Comparison of ENCODE assay signal across 19 cellular contexts in the genomic region with DNA sequence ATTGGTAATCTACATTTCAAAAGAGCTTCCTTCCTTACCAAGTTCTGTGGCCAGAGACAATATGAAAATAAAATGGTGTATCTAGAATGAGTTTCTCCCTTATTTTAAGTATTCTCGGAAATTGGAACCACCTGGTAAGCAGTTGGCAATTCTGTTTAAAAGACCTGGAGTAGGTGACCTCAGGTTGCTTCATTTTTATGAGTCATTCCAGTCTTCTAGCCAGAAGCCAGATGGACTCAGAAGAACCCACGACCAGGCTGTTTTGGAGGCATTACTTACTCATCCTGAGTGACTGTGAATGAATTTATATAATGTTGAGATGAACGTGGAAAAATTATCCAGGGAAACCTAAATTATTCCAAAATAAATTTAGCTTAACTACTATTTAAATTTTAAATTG. TPM values are rescaled to one million over a fixed set of nuclear protein-coding genes. Genes with fewer than 3 reads are reported as not detected.
DNase-seq lines count a peak whose midpoint lies in the region; ATAC-seq and TF ChIP-seq lines count a peak whose summit lies in the region.
"Had no signal": no experiment of that assay in that cellular context is flagged by ENCODE, and none has a peak within 500 bp of the region (broad histone marks: within the 10 kb centered on the region; RNA-seq: fewer than 3 reads in every experiment).

No MANE protein-coding gene starts in this region.

- in situ Hi-C loops in brain microvascular endothelial cell (cut with HindIII; ENCODE audit: low pct_ligation_motif_present, low sequenced_read_pairs), result no loop called here

- H3K79me1 ChIP-seq in mesenchymal stem cell (replicated peaks; ENCODE audit: low read length, poor library complexity, severe bottlenecking), result no peaks in the 10 kb centered on the region

- H3K9ac ChIP-seq in mesenchymal stem cell (ENCODE audit: low read length), result no peak overlapping the region
- H3K9ac ChIP-seq in smooth muscle cell (ENCODE audit: low read depth), result no peak overlapping the region

- H2BK120ac ChIP-seq in mesenchymal stem cell (ENCODE audit: low read depth, low read length), result no peak overlapping the region

- DNase-seq in Daoy (ENCODE audit: low read depth), result peak; percentile 23
- DNase-seq in M059J (ENCODE audit: low read depth), result peak; percentile 44
- DNase-seq in brain microvascular endothelial cell, result peak; percentile 14
- DNase-seq in mesenchymal stem cell, result peak; percentile 23
- DNase-seq in activated T-helper 1 cell treated with anti-CD3 and anti-CD28 coated beads, Interleukin-12 subunit alpha, Interleukin-12 subunit beta, Interleukin-2, Interleukin-4 antibody, amounts not matched to agents 30 ng/mL and 10 ng/mL and 1 ng/mL, durations not matched to agents 14 hours and 24 hours and 36 hours (ENCODE audit: low spot score), result no peak
- DNase-seq in smooth muscle cell (lab: John Stamatoyannopoulos, UW; ENCODE audit: unreplicated experiment), result no peak
- no peak for DNase-seq in nephron progenitor cell
- no peak for DNase-seq in heart right ventricle
- DNase-seq: C1 segment of cervical spinal cord; DMS79; H7; KBM-7; kidney; NCI-H1694; NCI-H524 treated with DMSO at 0.1 percent for 48 hours; PC-9; small intestine; stimulated activated naive CD8-positive, alpha-beta T cell treated with anti-CD3 and anti-CD28 coated beads, Interleukin-15, Interleukin-2, amounts not matched to agents 100 U/mL and 50 U/mL, for 24 hours; uterus had no signal

- no peak overlapping the region for H4K91ac ChIP-seq in mesenchymal stem cell (ENCODE audit: low read length)

- no peak overlapping the region for H4K8ac ChIP-seq in mesenchymal stem cell (ENCODE audit: low read length)

- peaks cover 10% of the 10 kb centered on the region for H3K27me3 Mint-ChIP-seq in activated T-helper 1 cell treated with anti-CD3 and anti-CD28 coated beads, Interleukin-12 subunit alpha, Interleukin-12 subunit beta, Interleukin-2, Interleukin-4 antibody, amounts not matched to agents 30 ng/mL and 10 ng/mL and 1 ng/mL, durations not matched to agents 14 hours and 24 hours and 36 hours (ENCODE audit: insufficient read depth)
- peaks cover 4% of the 10 kb centered on the region for H3K27me3 Mint-ChIP-seq in nephron progenitor cell (ENCODE audit: low read depth, poor library complexity)

- H3K9me3 ChIP-seq in mesenchymal stem cell (ENCODE audit: control insufficient read depth, low read length) (no peaks in the 10 kb centered on the region), smooth muscle cell (replicated peaks; ENCODE audit: low read depth) (no peaks in the 10 kb centered on the region), heart right ventricle (no peaks in the 10 kb centered on the region)
- H3K9me3 ChIP-seq: uterus had no signal

- no peaks in the 10 kb centered on the region for H3K9me3 Mint-ChIP-seq in activated T-helper 1 cell treated with anti-CD3 and anti-CD28 coated beads, Interleukin-12 subunit alpha, Interleukin-12 subunit beta, Interleukin-2, Interleukin-4 antibody, amounts not matched to agents 30 ng/mL and 10 ng/mL and 1 ng/mL, durations not matched to agents 14 hours and 24 hours and 36 hours
- no peaks in the 10 kb centered on the region for H3K9me3 Mint-ChIP-seq in nephron progenitor cell

- no peak overlapping the region for H2AK5ac ChIP-seq in mesenchymal stem cell (ENCODE audit: low read length, severe bottlenecking)

- no peak overlapping the region for H3K4ac ChIP-seq in mesenchymal stem cell (ENCODE audit: low read depth in 1 of 2, low read length in 2 of 2)

- intact Hi-C loops in activated T-helper 1 cell treated with anti-CD3 and anti-CD28 coated beads, Interleukin-12 subunit alpha, Interleukin-12 subunit beta, Interleukin-2, Interleukin-4 antibody, amounts not matched to agents 30 ng/mL and 10 ng/mL and 1 ng/mL, durations not matched to agents 14 hours and 24 hours and 36 hours (cut with micrococcal nuclease), result no loop called here
- intact Hi-C loops in heart right ventricle (cut with DNase I), result no loop called here

- H3K79me2 ChIP-seq in smooth muscle cell (ENCODE audit: low read depth), result no peaks in the 10 kb centered on the region

- no peak for TF ChIP-seq CTCF in brain microvascular endothelial cell (IDR thresholded peaks at IDR 0.05; ENCODE audit: low read depth, low read length, missing control alignments)
- no peak for TF ChIP-seq CTCF in smooth muscle cell (IDR thresholded peaks at IDR 0.05; ENCODE audit: borderline replicate concordance, insufficient read depth, poor library complexity, severe bottlenecking)
- no peak for TF ChIP-seq CTCF in nephron progenitor cell (IDR thresholded peaks at IDR 0.05)
- TF ChIP-seq CTCF in heart right ventricle (IDR thresholded peaks at IDR 0.05), result no peak

- H3F3A ChIP-seq in smooth muscle cell (ENCODE audit: low read depth), result no peaks in the 10 kb centered on the region

- H3K27ac Mint-ChIP-seq in activated T-helper 1 cell treated with anti-CD3 and anti-CD28 coated beads, Interleukin-12 subunit alpha, Interleukin-12 subunit beta, Interleukin-2, Interleukin-4 antibody, amounts not matched to agents 30 ng/mL and 10 ng/mL and 1 ng/mL, durations not matched to agents 14 hours and 24 hours and 36 hours, result no peak overlapping the region
- H3K27ac Mint-ChIP-seq in nephron progenitor cell, result no peak overlapping the region

- no peak overlapping the region for H3K14ac ChIP-seq in mesenchymal stem cell (ENCODE audit: low read length in 2 of 2)

- H3K4me1 ChIP-seq in mesenchymal stem cell (ENCODE audit: control insufficient read depth, insufficient read depth, low read depth, low read length) (no peaks in the 10 kb centered on the region), smooth muscle cell (ENCODE audit: low read depth) (no peaks in the 10 kb centered on the region), heart right ventricle (no peaks in the 10 kb centered on the region)
- H3K4me1 ChIP-seq: uterus had no signal

- no peaks in the 10 kb centered on the region for H4K20me1 ChIP-seq in smooth muscle cell (ENCODE audit: low read depth)

- no peak overlapping the region for H2BK12ac ChIP-seq in mesenchymal stem cell (ENCODE audit: low read length in 2 of 2)

- no peaks in the 10 kb centered on the region for H3K36me3 Mint-ChIP-seq in activated T-helper 1 cell treated with anti-CD3 and anti-CD28 coated beads, Interleukin-12 subunit alpha, Interleukin-12 subunit beta, Interleukin-2, Interleukin-4 antibody, amounts not matched to agents 30 ng/mL and 10 ng/mL and 1 ng/mL, durations not matched to agents 14 hours and 24 hours and 36 hours (ENCODE audit: low read depth)
- H3K36me3 Mint-ChIP-seq in nephron progenitor cell (ENCODE audit: low read depth), result no peaks in the 10 kb centered on the region

- H3K4me1 Mint-ChIP-seq in activated T-helper 1 cell treated with anti-CD3 and anti-CD28 coated beads, Interleukin-12 subunit alpha, Interleukin-12 subunit beta, Interleukin-2, Interleukin-4 antibody, amounts not matched to agents 30 ng/mL and 10 ng/mL and 1 ng/mL, durations not matched to agents 14 hours and 24 hours and 36 hours (ENCODE audit: low read depth), result no peaks in the 10 kb centered on the region
- H3K4me1 Mint-ChIP-seq in nephron progenitor cell, result no peaks in the 10 kb centered on the region

- H2AFZ ChIP-seq in mesenchymal stem cell (ENCODE audit: low read depth, low read length) (no peak overlapping the region), smooth muscle cell (ENCODE audit: low read depth) (no peak overlapping the region)
- H2AFZ ChIP-seq: PC-9 had no signal

- H3K4me3 ChIP-seq in brain microvascular endothelial cell (ENCODE audit: low read depth, low read length) (no peak overlapping the region), mesenchymal stem cell (ENCODE audit: insufficient read depth in 1 of 2, low read depth in 1 of 2, low read length in 2 of 2) (no peak overlapping the region), smooth muscle cell (no peak overlapping the region), heart right ventricle (no peak overlapping the region)
- H3K4me3 ChIP-seq: PC-9, uterus had no signal

- no peak overlapping the region for H3K4me3 Mint-ChIP-seq in activated T-helper 1 cell treated with anti-CD3 and anti-CD28 coated beads, Interleukin-12 subunit alpha, Interleukin-12 subunit beta, Interleukin-2, Interleukin-4 antibody, amounts not matched to agents 30 ng/mL and 10 ng/mL and 1 ng/mL, durations not matched to agents 14 hours and 24 hours and 36 hours
- H3K4me3 Mint-ChIP-seq in nephron progenitor cell, result no peak overlapping the region

- WGBS in mesenchymal stem cell, result 90% methylated on average over 1 of the region's 3 CpGs
- 68% methylated on average over 3 of the region's 3 CpGs for WGBS in smooth muscle cell (ENCODE audit: low lambda C conversion rate)
- 78 to 85% methylated on average over 3 of the region's 3 CpGs for WGBS in heart right ventricle, 2 donors

- H3K23ac ChIP-seq in mesenchymal stem cell (ENCODE audit: low read length in 2 of 2), result no peak overlapping the region

- no peak for ATAC-seq in heart right ventricle
- ATAC-seq: stimulated activated naive CD8-positive, alpha-beta T cell treated with anti-CD3 and anti-CD28 coated beads, Interleukin-15, Interleukin-2, amounts not matched to agents 100 U/mL and 50 U/mL, for 24 hours had no signal

- no peak overlapping the region for H2BK15ac ChIP-seq in mesenchymal stem cell (ENCODE audit: low read depth, poor library complexity, severe bottlenecking)

- H3K36me3 ChIP-seq in brain microvascular endothelial cell (replicated peaks) (no peaks in the 10 kb centered on the region), mesenchymal stem cell (ENCODE audit: control insufficient read depth in 1 of 2, insufficient read depth in 2 of 2, low read depth in 1 of 2, low read length in 2 of 2) (no peaks in the 10 kb centered on the region), smooth muscle cell (ENCODE audit: low read depth) (no peaks in the 10 kb centered on the region), heart right ventricle (no peaks in the 10 kb centered on the region)
- H3K36me3 ChIP-seq: uterus had no signal

- H3K27ac ChIP-seq in brain microvascular endothelial cell (no peak overlapping the region), mesenchymal stem cell (ENCODE audit: low read length, poor library complexity, severe bottlenecking) (no peak overlapping the region), smooth muscle cell (ENCODE audit: low read depth) (no peak overlapping the region), heart right ventricle (no peak overlapping the region)
- H3K27ac ChIP-seq: PC-9, uterus had no signal

- H3K4me2 ChIP-seq in mesenchymal stem cell (ENCODE audit: low read length, poor library complexity, severe bottlenecking), result no peak overlapping the region
- no peak overlapping the region for H3K4me2 ChIP-seq in smooth muscle cell
- H3K4me2 ChIP-seq: PC-9 had no signal

- H3K27me3 ChIP-seq in brain microvascular endothelial cell (replicated peaks) (no peaks in the 10 kb centered on the region), mesenchymal stem cell (ENCODE audit: control insufficient read depth in 1 of 2, insufficient read depth in 1 of 2, low read length in 2 of 2) (no peaks in the 10 kb centered on the region), smooth muscle cell (ENCODE audit: low read depth) (peaks cover 29% of the 10 kb centered on the region), heart right ventricle (peaks cover 0 to 18% (median 9%) of the 10 kb centered on the region in 7 donors)
- H3K27me3 ChIP-seq: uterus had no signal

- no peak overlapping the region for H3K18ac ChIP-seq in mesenchymal stem cell (ENCODE audit: low read depth in 1 of 2, low read length in 2 of 2)

- H2BK5ac ChIP-seq in mesenchymal stem cell (ENCODE audit: low read depth, low read length, poor library complexity, severe bottlenecking), result no peak overlapping the region

RNA-seq across cellular contexts. Expression of a gene that starts 9.1 kb away (rescaled TPM):
- 1.7 and 2.0 TPM in 2 replicates for total RNA-seq in Daoy (2014; rRNA removed; shearing (Covaris generic))
- total RNA-seq in M059J (2014; rRNA removed; shearing (Covaris generic)), result 0.07 TPM in 1 of 2 replicates, not detected in the other
- 0.08 TPM for polyA plus RNA-seq in mesenchymal stem cell (2013, experiment 1 of 2)
- polyA plus RNA-seq in mesenchymal stem cell (2013, experiment 2 of 2), result 0.12 TPM
- total RNA-seq in activated T-helper 1 cell treated with anti-CD3 and anti-CD28 coated beads, Interleukin-12 subunit alpha, Interleukin-12 subunit beta, Interleukin-2, Interleukin-4 antibody, amounts not matched to agents 30 ng/mL and 10 ng/mL and 1 ng/mL, durations not matched to agents 14 hours and 24 hours and 36 hours, result not detected in 2 replicates
- total RNA-seq in smooth muscle cell, result 0.13 and 1.2 TPM in 2 replicates
- 0.03 and 0.24 TPM in 2 replicates for polyA plus RNA-seq in smooth muscle cell
- total RNA-seq in heart right ventricle, result 1 to 10 TPM; 1.4 to 7.8 (median 3.0) TPM
- polyA plus RNA-seq in heart right ventricle, result under 1 TPM; 0.04 to 0.37 TPM

Comparison
In these comparisons a context has a peak if more than half of its experiments do, and no peak if none do; other contexts are left out.
1. DNase-seq: peak in Daoy (single experiment), M059J (single experiment), brain microvascular endothelial cell (single experiment) and mesenchymal stem cell (single experiment); none in activated T-helper 1 cell treated with anti-CD3 and anti-CD28 coated beads, Interleukin-12 subunit alpha, Interleukin-12 subunit beta, Interleukin-2, Interleukin-4 antibody, amounts not matched to agents 30 ng/mL and 10 ng/mL and 1 ng/mL, durations not matched to agents 14 hours and 24 hours and 36 hours (single experiment), smooth muscle cell (single experiment), nephron progenitor cell (single experiment) and heart right ventricle (0 of 2).